Comparison of ENCODE assay signal across 8 cellular contexts in genomic region chr19:19055701-19056100, GRCh38.
"Had no signal": no experiment of that assay in that cellular context is flagged by ENCODE, and none has a peak within 500 bp of the region (broad histone marks: within the 10 kb centered on the region; RNA-seq: fewer than 3 reads in every experiment).

No MANE protein-coding gene starts in this region.

- H3K4me3 ChIP-seq: GM12878 had no signal

- DNase-seq: GDM1, GF-D8 had no signal

- FAIRE-seq: G401.6, GM12878, GM12891, GM12892, GM18507, GM19239 had no signal

- ATAC-seq: GM12878 had no signal
